1 cellular context compared by ENCODE assay signal in genomic region chr5:40798012-40798855, GRCh38.
A peak's percentile ranks its signal among the peaks of the same experiment; 100 is the strongest.
TF ChIP-seq lines count a peak whose summit lies in the region.

Gene PRKAA1 (minus strand): TSS chr5:40798374. CDS start chr5:40798189, 185 bp downstream.

TF ChIP-seq in K562, 482 proteins besides CTCF, POLR2A, EP300 and RAD21 (continued from another document and continues in another):
- TF ChIP-seq GMEB1 (CRISPR knock-in tag; IDR thresholded peaks at IDR 0.05), result peak; percentile 82
- TF ChIP-seq ATF6 (CRISPR knock-in tag; IDR thresholded peaks at IDR 0.05), result no peak
- no peak for TF ChIP-seq GTF2B (IDR thresholded peaks at IDR 0.05; ENCODE audit: extremely low read depth, insufficient read length)
- TF ChIP-seq GTF2F1 (IDR thresholded peaks at IDR 0.05; ENCODE audit: low read depth, low read length), result 0 out of 2 replicates have a peak, but pooled peaks have one; percentile 69
- peak; percentile 69 to 78 for TF ChIP-seq NRF1 (conservative IDR thresholded peaks at IDR 0.05 in 1 of 2, IDR thresholded peaks at IDR 0.05 in 1 of 2)
- peak; percentile 41; the same call in 1 of the 2 replicates for TF ChIP-seq ZNF511 (CRISPR knock-in tag; IDR thresholded peaks at IDR 0.05)
- TF ChIP-seq E2F1 (CRISPR knock-in tag; IDR thresholded peaks at IDR 0.05), result peak; percentile 90
- TF ChIP-seq FOXK2 (conservative IDR thresholded peaks at IDR 0.05 in 1 of 2, IDR thresholded peaks at IDR 0.05 in 1 of 2; ENCODE audit: low read depth in 2 of 2), result peak in 1 of 2 experiments; percentile 60; a peak in 1 of 4 replicates
- peak; percentile 84; the same call in 1 of the 2 replicates for TF ChIP-seq E2F5 (CRISPR knock-in tag; IDR thresholded peaks at IDR 0.05)
- TF ChIP-seq NFE2 (IDR thresholded peaks at IDR 0.05; ENCODE audit: low read depth), result peak; percentile 42; the same call in 1 of the 2 replicates
- peak in 1 of 2 experiments; percentile 75; a peak in 2 of 4 replicates for TF ChIP-seq SRF (CRISPR knock-in tag; IDR thresholded peaks at IDR 0.05)
- no peak for TF ChIP-seq TGIF2 (CRISPR knock-in tag; IDR thresholded peaks at IDR 0.05)
- peak; percentile 75 for TF ChIP-seq PRDM10 (IDR thresholded peaks at IDR 0.05; ENCODE audit: partially characterized antibody)
- TF ChIP-seq USF1 (CRISPR knock-in tag; IDR thresholded peaks at IDR 0.05), result no peak; the same call in 1 of the 2 replicates
- 0 out of 2 replicates have a peak, but pooled peaks have one; percentile 40 for TF ChIP-seq ATF7 (IDR thresholded peaks at IDR 0.05)
- peak; percentile 96 for TF ChIP-seq TAF7 (tag; IDR thresholded peaks at IDR 0.05)
- peak; percentile 93; the same call in 1 of the 2 replicates for TF ChIP-seq CTBP1 (IDR thresholded peaks at IDR 0.05; ENCODE audit: borderline replicate concordance)
- peak; percentile 61; the same call in 1 of the 2 replicates for TF ChIP-seq CBX1 (IDR thresholded peaks at IDR 0.05; ENCODE audit: low read depth)
- TF ChIP-seq NR2C2 (CRISPR knock-in tag; IDR thresholded peaks at IDR 0.05), result peak; percentile 50; the same call in 1 of the 2 replicates
- TF ChIP-seq NR2C2 (tag; IDR thresholded peaks at IDR 0.05), result peak; percentile 51; the same call in 1 of the 2 replicates
- peak; percentile 34; the same call in 1 of the 2 replicates for TF ChIP-seq ERF (CRISPR knock-in tag; IDR thresholded peaks at IDR 0.05)
- TF ChIP-seq PTRF (tag; IDR thresholded peaks at IDR 0.05), result no peak
- TF ChIP-seq ZBTB5 (IDR thresholded peaks at IDR 0.05), result peak; percentile 78; the same call in 1 of the 2 replicates
- no peak for TF ChIP-seq SLC30A9 (CRISPR knock-in tag; IDR thresholded peaks at IDR 0.05)
- TF ChIP-seq E2F3 (CRISPR knock-in tag; IDR thresholded peaks at IDR 0.05), result peak; percentile 73; the same call in 1 of the 2 replicates
- TF ChIP-seq RBBP5 (IDR thresholded peaks at IDR 0.05; ENCODE audit: borderline replicate concordance, insufficient read depth, low read length, poor library complexity, severe bottlenecking), result peak; percentile 96
- TF ChIP-seq KLF13 (tag; IDR thresholded peaks at IDR 0.05; ENCODE audit: borderline replicate concordance, low read depth), result peak; percentile 88
- TF ChIP-seq KHSRP (IDR thresholded peaks at IDR 0.05), result 0 out of 2 replicates have a peak, but pooled peaks have one; percentile 17
- peak; percentile 54; the same call in 1 of the 2 replicates for TF ChIP-seq ZBTB33 (CRISPR knock-in tag; IDR thresholded peaks at IDR 0.05)
- TF ChIP-seq E2F4 (CRISPR knock-in tag; IDR thresholded peaks at IDR 0.05; ENCODE audit: low read depth), result no peak
- TF ChIP-seq MTA3 (IDR thresholded peaks at IDR 0.05; ENCODE audit: borderline replicate concordance), result peak; percentile 70; the same call in 1 of the 2 replicates
- TF ChIP-seq CXXC5 (CRISPR knock-in tag; IDR thresholded peaks at IDR 0.05), result peak; percentile 94
- TF ChIP-seq ZNF561 (CRISPR knock-in tag; conservative IDR thresholded peaks at IDR 0.05), result no peak
- 0 out of 2 replicates have a peak, but pooled peaks have one; percentile 65 for TF ChIP-seq ZBTB43 (CRISPR knock-in tag; IDR thresholded peaks at IDR 0.05)
- peak; percentile 29; the same call in 1 of the 2 replicates for TF ChIP-seq NBN (IDR thresholded peaks at IDR 0.05; ENCODE audit: low read depth)
- peak; percentile 78 for TF ChIP-seq POLR2B (IDR thresholded peaks at IDR 0.05; ENCODE audit: low read depth, partially characterized antibody)
- TF ChIP-seq GATAD2B (IDR thresholded peaks at IDR 0.05; ENCODE audit: borderline replicate concordance), result no peak
- peak; percentile 76 for TF ChIP-seq EP400 (IDR thresholded peaks at IDR 0.05)
